ENCODE assay signal across 19 cellular contexts in genomic region chr18:3554091-3554601, GRCh38.
DNase-seq lines count a peak whose midpoint lies in the region; ATAC-seq and TF ChIP-seq lines count a peak whose summit lies in the region.
"Had no signal": no experiment of that assay in that cellular context is flagged by ENCODE, and none has a peak within 500 bp of the region (broad histone marks: within the 10 kb centered on the region; RNA-seq: fewer than 3 reads in every experiment).

No MANE protein-coding gene starts in this region.

- H3K4me2 ChIP-seq in hepatocyte = peak overlapping the region; percentile 23
- peak overlapping the region; percentile 62 for H3K4me2 ChIP-seq in neural progenitor cell

- POLR2A ChIA-PET in activated CD8-positive, alpha-beta T cell treated with anti-CD3 and anti-CD28 coated beads for 36 hours (lab: Charles Lee) = no interaction called here

- WGBS in hepatocyte (ENCODE audit: low lambda C conversion rate, missing lambda C conversion rate) = 24% methylated on average over 9 of the region's 9 CpGs

- ATAC-seq in activated CD8-positive, alpha-beta T cell treated with anti-CD3 and anti-CD28 coated beads for 36 hours = no peak
- ATAC-seq: activated CD4-positive, alpha-beta T cell treated with anti-CD3 and anti-CD28 coated beads for 36 hours; Right ventricle myocardium inferior had no signal

- DNase-seq in DMS53 (lab: John Stamatoyannopoulos, UW) (peak; percentile 62), DMS53 treated with DMSO at 0.1 percent for 48 hours (lab: John Stamatoyannopoulos, UW; ENCODE audit: unreplicated experiment) (no peak), SJCRH30 (peak; percentile 9 to 22), hepatocyte (ENCODE audit: low spot score) (peak; percentile 20), neural progenitor cell (ENCODE audit: low spot score) (peak; percentile 81), G401 (ENCODE audit: low spot score) (no peak)
- no peak for DNase-seq in activated CD8-positive, alpha-beta T cell treated with anti-CD3 and anti-CD28 coated beads for 36 hours
- no peak for DNase-seq in activated CD4-positive, alpha-beta T cell treated with anti-CD3 and anti-CD28 coated beads, Interleukin-2, amount 50 U/mL, for 1 hour
- DNase-seq: activated CD4-positive, alpha-beta T cell treated with anti-CD3 and anti-CD28 coated beads for 36 hours; activated naive CD4-positive, alpha-beta T cell treated with anti-CD3 and anti-CD28 coated beads, Interleukin-2, amount 10 ng/mL, durations not matched to agents 7 days and 5 days; activated T-cell treated with anti-CD3 and anti-CD28 coated beads for 4 hours; MG63; midbrain; NCI-H1930; small intestine had no signal

- H4K20me1 ChIP-seq in hepatocyte (ENCODE audit: insufficient read depth, poor library complexity, severe bottlenecking) (no peaks in the 10 kb centered on the region), neural progenitor cell (ENCODE audit: low read depth) (peaks cover 9% of the 10 kb centered on the region)

- in situ Hi-C loops in G401 (cut with HindIII; ENCODE audit: low sequenced_read_pairs) = no loop called here

- no peak overlapping the region for H3K27ac Mint-ChIP-seq in neural progenitor cell
- H3K27ac Mint-ChIP-seq in activated CD8-positive, alpha-beta T cell treated with anti-CD3 and anti-CD28 coated beads for 36 hours = no peak overlapping the region
- H3K27ac Mint-ChIP-seq: activated CD4-positive, alpha-beta T cell treated with anti-CD3 and anti-CD28 coated beads for 36 hours; activated naive CD4-positive, alpha-beta T cell treated with anti-CD3 and anti-CD28 coated beads, Interleukin-2, amount 10 ng/mL, durations not matched to agents 7 days and 5 days; T-helper 2 cell treated with Interferon-gamma antibody and Interleukin-4, amounts not matched to agents 5 μg/mL and 100 μg/mL, for 36 hours had no signal

- no peaks in the 10 kb centered on the region for H3K9me3 ChIP-seq in SJCRH30 (replicated peaks)
- H3K9me3 ChIP-seq in hepatocyte (ENCODE audit: low read depth) = no peaks in the 10 kb centered on the region
- H3K9me3 ChIP-seq in neural progenitor cell (ENCODE audit: low read depth) = no peaks in the 10 kb centered on the region
- H3K9me3 ChIP-seq: MG63, tibial nerve had no signal

- H3F3A ChIP-seq in neural progenitor cell (ENCODE audit: low read depth) = peaks cover 39% of the 10 kb centered on the region

- peaks cover 3% of the 10 kb centered on the region for H3K27me3 Mint-ChIP-seq in neural progenitor cell (ENCODE audit: insufficient read depth, low read depth)
- H3K27me3 Mint-ChIP-seq in activated CD8-positive, alpha-beta T cell treated with anti-CD3 and anti-CD28 coated beads for 36 hours = no peaks in the 10 kb centered on the region
- H3K27me3 Mint-ChIP-seq: activated CD4-positive, alpha-beta T cell treated with anti-CD3 and anti-CD28 coated beads for 36 hours; activated naive CD4-positive, alpha-beta T cell treated with anti-CD3 and anti-CD28 coated beads, Interleukin-2, amount 10 ng/mL, durations not matched to agents 7 days and 5 days had no signal

- no peak overlapping the region for H3K9ac ChIP-seq in neural progenitor cell

- H2AFZ ChIP-seq in hepatocyte (no peak overlapping the region), neural progenitor cell (replicated peaks) (no peak overlapping the region)

- no peak for TF ChIP-seq CTCF in hepatocyte (IDR thresholded peaks at IDR 0.05; ENCODE audit: poor library complexity)
- no peak for TF ChIP-seq CTCF in neural progenitor cell (IDR thresholded peaks at IDR 0.05)
- TF ChIP-seq CTCF in activated CD8-positive, alpha-beta T cell treated with anti-CD3 and anti-CD28 coated beads for 36 hours (IDR thresholded peaks at IDR 0.05) = no peak

- H3K4me3 Mint-ChIP-seq in neural progenitor cell = peak overlapping the region; percentile 47
- no peak overlapping the region for H3K4me3 Mint-ChIP-seq in activated CD8-positive, alpha-beta T cell treated with anti-CD3 and anti-CD28 coated beads for 36 hours
- H3K4me3 Mint-ChIP-seq: activated CD4-positive, alpha-beta T cell treated with anti-CD3 and anti-CD28 coated beads for 36 hours; activated naive CD4-positive, alpha-beta T cell treated with anti-CD3 and anti-CD28 coated beads, Interleukin-2, amount 10 ng/mL, durations not matched to agents 7 days and 5 days; T-helper 2 cell treated with Interferon-gamma antibody and Interleukin-4, amounts not matched to agents 5 μg/mL and 100 μg/mL, for 36 hours had no signal

- intact Hi-C loops in activated CD8-positive, alpha-beta T cell treated with anti-CD3 and anti-CD28 coated beads for 36 hours (cut with micrococcal nuclease) = no loop called here

- no peaks in the 10 kb centered on the region for H3K9me3 Mint-ChIP-seq in neural progenitor cell
- no peaks in the 10 kb centered on the region for H3K9me3 Mint-ChIP-seq in activated CD8-positive, alpha-beta T cell treated with anti-CD3 and anti-CD28 coated beads for 36 hours
- H3K9me3 Mint-ChIP-seq: activated naive CD4-positive, alpha-beta T cell treated with anti-CD3 and anti-CD28 coated beads, Interleukin-2, amount 10 ng/mL, durations not matched to agents 7 days and 5 days; T-helper 2 cell treated with Interferon-gamma antibody and Interleukin-4, amounts not matched to agents 5 μg/mL and 100 μg/mL, for 36 hours had no signal

- H3K4me1 ChIP-seq in SJCRH30 (no peaks in the 10 kb centered on the region), hepatocyte (ENCODE audit: insufficient read depth) (peaks cover 5% of the 10 kb centered on the region), neural progenitor cell (peaks cover 30% of the 10 kb centered on the region)
- H3K4me1 ChIP-seq: tibial nerve had no signal

- H3K9me2 ChIP-seq in hepatocyte (replicated peaks; ENCODE audit: insufficient read depth) = no peaks in the 10 kb centered on the region

- H3K27me3 ChIP-seq in SJCRH30 (no peaks in the 10 kb centered on the region), hepatocyte (no peaks in the 10 kb centered on the region), neural progenitor cell (peaks cover 22% of the 10 kb centered on the region)
- H3K27me3 ChIP-seq: MG63, tibial nerve had no signal

- H3K36me3 ChIP-seq in SJCRH30 (no peaks in the 10 kb centered on the region), hepatocyte (replicated peaks; ENCODE audit: insufficient read depth, low read depth) (no peaks in the 10 kb centered on the region), neural progenitor cell (no peaks in the 10 kb centered on the region)
- H3K36me3 ChIP-seq: MG63, tibial nerve had no signal

- peaks cover 2% of the 10 kb centered on the region for H3K36me3 Mint-ChIP-seq in neural progenitor cell
- no peaks in the 10 kb centered on the region for H3K36me3 Mint-ChIP-seq in activated CD8-positive, alpha-beta T cell treated with anti-CD3 and anti-CD28 coated beads for 36 hours (ENCODE audit: low read depth)
- H3K36me3 Mint-ChIP-seq: activated naive CD4-positive, alpha-beta T cell treated with anti-CD3 and anti-CD28 coated beads, Interleukin-2, amount 10 ng/mL, durations not matched to agents 7 days and 5 days had no signal

- peaks cover 18% of the 10 kb centered on the region for H3K4me1 Mint-ChIP-seq in neural progenitor cell
- H3K4me1 Mint-ChIP-seq in activated CD8-positive, alpha-beta T cell treated with anti-CD3 and anti-CD28 coated beads for 36 hours (ENCODE audit: low read depth) = no peaks in the 10 kb centered on the region
- H3K4me1 Mint-ChIP-seq: activated CD4-positive, alpha-beta T cell treated with anti-CD3 and anti-CD28 coated beads for 36 hours; activated naive CD4-positive, alpha-beta T cell treated with anti-CD3 and anti-CD28 coated beads, Interleukin-2, amount 10 ng/mL, durations not matched to agents 7 days and 5 days had no signal

- H3K4me3 ChIP-seq in SJCRH30 = no peak overlapping the region
- H3K4me3 ChIP-seq in hepatocyte = no peak overlapping the region
- H3K4me3 ChIP-seq in neural progenitor cell = peak overlapping the region; percentile 5
- H3K4me3 ChIP-seq: MG63, tibial nerve had no signal

- H3K79me2 ChIP-seq in hepatocyte (no peaks in the 10 kb centered on the region), neural progenitor cell (ENCODE audit: low read depth) (no peaks in the 10 kb centered on the region)

- CTCF ChIA-PET in activated CD8-positive, alpha-beta T cell treated with anti-CD3 and anti-CD28 coated beads for 36 hours (lab: Charles Lee) = interaction anchor here (1.4 kb wide), 1 partner anchor 31 kb away, joined by 3 read pairs; no protein-coding TSS in a partner anchor

- no peak overlapping the region for H3K27ac ChIP-seq in SJCRH30
- no peak overlapping the region for H3K27ac ChIP-seq in hepatocyte
- no peak overlapping the region for H3K27ac ChIP-seq in neural progenitor cell
- H3K27ac ChIP-seq: 22Rv1, tibial nerve had no signal

Comparison
In these comparisons a context has a peak if more than half of its experiments do, and no peak if none do; other contexts are left out.
1. DNase-seq: peak in DMS53 (single experiment), SJCRH30 (2 of 2), hepatocyte (single experiment) and neural progenitor cell (single experiment); none in DMS53 treated with DMSO at 0.1 percent for 48 hours (single experiment), activated CD8-positive, alpha-beta T cell treated with anti-CD3 and anti-CD28 coated beads for 36 hours (single experiment), G401 (single experiment) and activated CD4-positive, alpha-beta T cell treated with anti-CD3 and anti-CD28 coated beads, Interleukin-2, amount 50 U/mL, for 1 hour (single experiment).